In genomic region chr6:94673251-94673650, GRCh38 we compare ENCODE assay signal across 24 cellular contexts.
"Had no signal": no experiment of that assay in that cellular context is flagged by ENCODE, and none has a peak within 500 bp of the region (broad histone marks: within the 10 kb centered on the region; RNA-seq: fewer than 3 reads in every experiment).

No MANE protein-coding gene starts in this region.

- H3K9me3 ChIP-seq: esophagus muscularis mucosa, ovary, psoas muscle, sigmoid colon, tibial artery had no signal

- H3K4me1 Mint-ChIP-seq: memory B cell; natural killer cell; stimulated activated effector memory CD8-positive, alpha-beta T cell treated with anti-CD3 and anti-CD28 coated beads, Interleukin-12 subunit alpha, Interleukin-12 subunit beta, amount 100 ng/mL, for 72 hours had no signal

- H3K36me3 ChIP-seq: esophagus muscularis mucosa, gastroesophageal sphincter, heart left ventricle, ovary, sigmoid colon, stomach, tibial artery, upper lobe of left lung had no signal

- H3K79me2 ChIP-seq: hepatocyte had no signal

- H3K4me3 Mint-ChIP-seq: memory B cell; natural killer cell; stimulated activated effector memory CD8-positive, alpha-beta T cell treated with anti-CD3 and anti-CD28 coated beads, Interleukin-12 subunit alpha, Interleukin-12 subunit beta, amount 100 ng/mL, for 72 hours had no signal

- H3K4me3 ChIP-seq: dorsolateral prefrontal cortex, esophagus muscularis mucosa, gastroesophageal sphincter, heart left ventricle, hepatocyte, lung, ovary, psoas muscle, sigmoid colon, stomach, tibial artery, upper lobe of left lung had no signal

- H3K4me1 ChIP-seq: esophagus muscularis mucosa, foreskin keratinocyte, gastroesophageal sphincter, heart left ventricle, psoas muscle, sigmoid colon, stomach, tibial artery, upper lobe of left lung had no signal

- H3K27ac ChIP-seq: dorsolateral prefrontal cortex, esophagus muscularis mucosa, foreskin keratinocyte, gastroesophageal sphincter, heart left ventricle, hepatocyte, ovary, psoas muscle, sigmoid colon, stomach, tibial artery, upper lobe of left lung had no signal

- H2AFZ ChIP-seq: hepatocyte had no signal

- DNase-seq: dorsolateral prefrontal cortex; effector CD4-positive, alpha-beta T cell; foreskin keratinocyte; heart left ventricle; kidney; natural killer cell; occipital lobe; ovary; psoas muscle; right cardiac atrium; sigmoid colon; stimulated activated CD4-positive, alpha-beta T cell treated with anti-CD3 and anti-CD28 coated beads, Interleukin-2, amount 100 ng/mL, for 24 hours; stimulated activated CD4-positive, alpha-beta T cell treated with anti-CD3 and anti-CD28 coated beads, Interleukin-4, amount 100 ng/mL, for 24 hours; stimulated activated naive CD4-positive, alpha-beta T cell treated with Interleukin-2 at 50 U/mL for 16 hours; stomach; tibial artery; upper lobe of left lung had no signal

- H3K27me3 Mint-ChIP-seq: memory B cell had no signal

- H3K4me2 ChIP-seq: hepatocyte had no signal

- H3K27ac Mint-ChIP-seq: memory B cell; natural killer cell; stimulated activated effector memory CD8-positive, alpha-beta T cell treated with anti-CD3 and anti-CD28 coated beads, Interleukin-12 subunit alpha, Interleukin-12 subunit beta, amount 100 ng/mL, for 72 hours had no signal

- H3K36me3 Mint-ChIP-seq: memory B cell; natural killer cell; stimulated activated effector memory CD8-positive, alpha-beta T cell treated with anti-CD3 and anti-CD28 coated beads, Interleukin-12 subunit alpha, Interleukin-12 subunit beta, amount 100 ng/mL, for 72 hours had no signal

- ATAC-seq: foreskin keratinocyte; gastroesophageal sphincter; heart left ventricle; left lobe of liver; natural killer cell; psoas muscle; right cardiac atrium; stimulated activated effector memory CD8-positive, alpha-beta T cell treated with anti-CD3 and anti-CD28 coated beads, Interleukin-12 subunit alpha, Interleukin-12 subunit beta, amount 100 ng/mL, for 72 hours had no signal

- H3K27me3 ChIP-seq: dorsolateral prefrontal cortex, esophagus muscularis mucosa, foreskin keratinocyte, gastroesophageal sphincter, heart left ventricle, hepatocyte, ovary, sigmoid colon, stomach, tibial artery, upper lobe of left lung had no signal
